ENCODE assay signal across 8 cellular contexts in genomic region chr19:29665215-29665825, GRCh38. TPM values are rescaled to one million over a fixed set of nuclear protein-coding genes. Genes with fewer than 3 reads are reported as not detected.
DNase-seq lines count a peak whose midpoint lies in the region; ATAC-seq lines count a peak whose summit lies in the region.

TSS of gene PLEKHF1 (plus strand) at chr19:29665461. CDS start at chr19:29673840, 8,379 bp downstream.

- peak within 1 kb of the TSS; percentile 58 to 88 (median 78) for H3K9ac ChIP-seq in BLaER1 treated with 17β-estradiol and CSF1 and Interleukin-3, amounts not matched to agents 10 nM and 100 nM

- peaks cover 68% of the 10 kb centered on the region for H3K4me1 Mint-ChIP-seq in activated CD8-positive, alpha-beta T cell treated with anti-CD3 and anti-CD28 coated beads, Interleukin-2, amount 10 ng/mL, durations not matched to agents 7 days and 5 days (ENCODE audit: low read depth)

- H3K36me3 ChIP-seq in BLaER1 treated with 17β-estradiol and CSF1 and Interleukin-3, amounts not matched to agents 10 nM and 100 nM = 0 out of 22 replicates have a peak, but pooled peaks cover 0 to under 1% (median 0%) of the 10 kb centered on the region in 11 experiments

- H3K27ac ChIP-seq in BLaER1 treated with 17β-estradiol and CSF1 and Interleukin-3, amounts not matched to agents 10 nM and 100 nM = peak within 1 kb of the TSS in 8 of 11 experiments; percentile 27 to 59 (median 52); a peak in 14 of 22 replicates

- H3K9me3 ChIP-seq in BLaER1 treated with 17β-estradiol and CSF1 and Interleukin-3, amounts not matched to agents 10 nM and 100 nM (replicated peaks in 1 of 11) = no peaks in the 10 kb centered on the region

- H3K4me1 ChIP-seq in BLaER1 treated with 17β-estradiol and CSF1 and Interleukin-3, amounts not matched to agents 10 nM and 100 nM = peaks cover 48 to 78% (median 57%) of the 10 kb centered on the region in 10 experiments

- POLR2A ChIA-PET in activated CD8-positive, alpha-beta T cell treated with anti-CD3 and anti-CD28 coated beads, Interleukin-2, amount 10 ng/mL, durations not matched to agents 7 days and 5 days (lab: Charles Lee) = interaction anchor here (0.7 to 5.4 kb wide), 7 partner anchors 14 to 59 kb away, joined by 3 to 68 read pairs (median 6); partner anchors contain the start of genes C19orf12 and POP4

- DNase-seq in NCI-H774 (lab: John Stamatoyannopoulos, UW) (peak; percentile 75), medulla oblongata (ENCODE audit: extremely low spot score) (peak; percentile 93)
- DNase-seq in activated CD8-positive, alpha-beta T cell treated with anti-CD3 and anti-CD28 coated beads, Interleukin-2, amount 10 ng/mL, durations not matched to agents 7 days and 5 days = peak; percentile 89
- peak; percentile 74 for DNase-seq in effector CD4-positive, alpha-beta T cell
- DNase-seq in stimulated activated CD4-positive, alpha-beta T cell treated with anti-CD3 and anti-CD28 coated beads, TNF-alpha, amount 100 ng/mL, for 48 hours (ENCODE audit: low read depth in 3 of 3) = peak; percentile 66 to 86 (median 73)

- peak within 1 kb of the TSS; percentile 69 to 95 (median 80) for H3K4me3 ChIP-seq in BLaER1 treated with 17β-estradiol and CSF1 and Interleukin-3, amounts not matched to agents 10 nM and 100 nM

- H3K27ac Mint-ChIP-seq in activated CD8-positive, alpha-beta T cell treated with anti-CD3 and anti-CD28 coated beads, Interleukin-2, amount 10 ng/mL, durations not matched to agents 7 days and 5 days = peak within 1 kb of the TSS; percentile 90

- peak within 1 kb of the TSS; percentile 86 for H3K4me3 Mint-ChIP-seq in activated CD8-positive, alpha-beta T cell treated with anti-CD3 and anti-CD28 coated beads, Interleukin-2, amount 10 ng/mL, durations not matched to agents 7 days and 5 days

- peaks cover 0 to 35% (median 20%) of the 10 kb centered on the region in 11 experiments; a peak in 13 of 22 replicates for H4K20me1 ChIP-seq in BLaER1 treated with 17β-estradiol and CSF1 and Interleukin-3, amounts not matched to agents 10 nM and 100 nM

- peaks cover 38% of the 10 kb centered on the region for H3K36me3 Mint-ChIP-seq in activated CD8-positive, alpha-beta T cell treated with anti-CD3 and anti-CD28 coated beads, Interleukin-2, amount 10 ng/mL, durations not matched to agents 7 days and 5 days (ENCODE audit: low read depth)

- peaks cover 0 to 14% (median 8%) of the 10 kb centered on the region in 11 experiments; a peak in 10 of 22 replicates for H3K27me3 ChIP-seq in BLaER1 treated with 17β-estradiol and CSF1 and Interleukin-3, amounts not matched to agents 10 nM and 100 nM

- CTCF ChIA-PET in activated CD8-positive, alpha-beta T cell treated with anti-CD3 and anti-CD28 coated beads, Interleukin-2, amount 10 ng/mL, durations not matched to agents 7 days and 5 days (lab: Charles Lee) = interaction anchor here (0.9 to 9.9 kb wide), 10 partner anchors 8 to 55 kb away, joined by 3 to 179 read pairs (median 8); partner anchors contain the start of genes C19orf12 and POP4

- H3K4me2 ChIP-seq in BLaER1 treated with 17β-estradiol and CSF1 and Interleukin-3, amounts not matched to agents 10 nM and 100 nM = peak within 1 kb of the TSS; percentile 97 to 100 (median 99)

- ATAC-seq in GM19025 (IDR thresholded peaks at IDR 0.05; ENCODE audit: low read depth, unreplicated experiment) = peak; percentile 93
- peak; percentile 88 for ATAC-seq in HG03175 (IDR thresholded peaks at IDR 0.05; ENCODE audit: unreplicated experiment)
- peak; percentile 88 for ATAC-seq in activated CD8-positive, alpha-beta T cell treated with anti-CD3 and anti-CD28 coated beads, Interleukin-2, amount 10 ng/mL, durations not matched to agents 7 days and 5 days

- no peaks in the 10 kb centered on the region for H3K27me3 Mint-ChIP-seq in activated CD8-positive, alpha-beta T cell treated with anti-CD3 and anti-CD28 coated beads, Interleukin-2, amount 10 ng/mL, durations not matched to agents 7 days and 5 days (ENCODE audit: low read depth)

- H3K9me3 Mint-ChIP-seq in activated CD8-positive, alpha-beta T cell treated with anti-CD3 and anti-CD28 coated beads, Interleukin-2, amount 10 ng/mL, durations not matched to agents 7 days and 5 days (ENCODE audit: insufficient read depth) = no peaks in the 10 kb centered on the region

RNA-seq across cellular contexts. Expression of gene PLEKHF1, which starts in this region (rescaled TPM):
- 10 to 100 TPM; 46.0 to 47.7 TPM for total RNA-seq in activated CD8-positive, alpha-beta T cell treated with anti-CD3 and anti-CD28 coated beads, Interleukin-2, amount 10 ng/mL, durations not matched to agents 7 days and 5 days

Comparison
In these comparisons a context has a peak if more than half of its experiments do, and no peak if none do; other contexts are left out.
1. Peak in every context shown above with its lines: DNase-seq, ATAC-seq, H3K4me3 ChIP-seq and H3K27ac ChIP-seq.